7 cellular contexts compared by ENCODE assay signal in genomic region chr1:213015099-213016050, GRCh38. TPM values are rescaled to one million over a fixed set of nuclear protein-coding genes. Genes with fewer than 3 reads are reported as not detected.
DNase-seq lines count a peak whose midpoint lies in the region; ATAC-seq and TF ChIP-seq lines count a peak whose summit lies in the region.

A gene with protein sequence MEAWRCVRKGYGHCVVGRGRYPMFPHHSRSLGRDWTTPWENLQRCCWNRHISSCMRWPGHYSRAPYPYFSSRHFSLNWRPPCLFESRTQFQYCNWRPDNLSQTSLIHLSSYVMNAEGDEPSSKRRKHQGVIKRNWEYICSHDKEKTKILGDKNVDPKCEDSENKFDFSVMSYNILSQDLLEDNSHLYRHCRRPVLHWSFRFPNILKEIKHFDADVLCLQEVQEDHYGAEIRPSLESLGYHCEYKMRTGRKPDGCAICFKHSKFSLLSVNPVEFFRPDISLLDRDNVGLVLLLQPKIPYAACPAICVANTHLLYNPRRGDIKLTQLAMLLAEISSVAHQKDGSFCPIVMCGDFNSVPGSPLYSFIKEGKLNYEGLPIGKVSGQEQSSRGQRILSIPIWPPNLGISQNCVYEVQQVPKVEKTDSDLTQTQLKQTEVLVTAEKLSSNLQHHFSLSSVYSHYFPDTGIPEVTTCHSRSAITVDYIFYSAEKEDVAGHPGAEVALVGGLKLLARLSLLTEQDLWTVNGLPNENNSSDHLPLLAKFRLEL (minus strand): TSS chr1:213015867. CDS start chr1:213015671, 196 bp downstream.

- ATAC-seq in GM18508 (IDR thresholded peaks at IDR 0.05; ENCODE audit: insufficient read depth, unreplicated experiment) (peak; percentile 80), HG03025 (IDR thresholded peaks at IDR 0.05; ENCODE audit: low FRiP score, unreplicated experiment) (peak; percentile 91)

- peaks cover 8% of the 10 kb centered on the region for H3K4me1 ChIP-seq in hepatocyte (ENCODE audit: insufficient read depth)

- H3K9me3 ChIP-seq in hepatocyte (ENCODE audit: low read depth) = no peaks in the 10 kb centered on the region

- peak within 1 kb of the TSS; percentile 86 for H3K27ac ChIP-seq in hepatocyte

- H3K27me3 ChIP-seq in hepatocyte = no peaks in the 10 kb centered on the region

- DNase-seq in NCI-H2081 (lab: John Stamatoyannopoulos, UW) (peak; percentile 97 to 99), T1000 (lab: John Stamatoyannopoulos, UW) (peak; percentile 94), astrocyte of the hippocampus (ENCODE audit: low read depth, low spot score) (peak; percentile 99), hepatocyte (ENCODE audit: low spot score) (peak; percentile 97), renal cortical epithelial cell (ENCODE audit: low read depth) (peak; percentile 96)

- H3K79me2 ChIP-seq in hepatocyte = peaks cover 43% of the 10 kb centered on the region

- no peaks in the 10 kb centered on the region for H4K20me1 ChIP-seq in hepatocyte (ENCODE audit: insufficient read depth, poor library complexity, severe bottlenecking)

- no peaks in the 10 kb centered on the region for H3K9me2 ChIP-seq in hepatocyte (replicated peaks; ENCODE audit: insufficient read depth)

- H2AFZ ChIP-seq in hepatocyte = peak within 1 kb of the TSS; percentile 81

- WGBS in hepatocyte (ENCODE audit: low lambda C conversion rate, missing lambda C conversion rate) = under 1% methylated on average over 45 of the region's 66 CpGs

- H3K4me2 ChIP-seq in hepatocyte = peak within 1 kb of the TSS; percentile 83

- TF ChIP-seq CTCF in hepatocyte (IDR thresholded peaks at IDR 0.05; ENCODE audit: poor library complexity) = no peak

- H3K4me3 ChIP-seq in hepatocyte = peak within 1 kb of the TSS; percentile 50

- H3K36me3 ChIP-seq in hepatocyte (replicated peaks; ENCODE audit: insufficient read depth, low read depth) = no peaks in the 10 kb centered on the region

RNA-seq across cellular contexts. Expression of the gene that starts here (rescaled TPM):
- total RNA-seq in hepatocyte (34.8 and 36.8 TPM in 2 replicates), renal cortical epithelial cell (43.7 and 44.3 TPM in 2 replicates)
- polyA plus RNA-seq in hepatocyte = 11.8 and 12.4 TPM in 2 replicates

Comparison
In these comparisons a context has a peak if more than half of its experiments do, and no peak if none do; other contexts are left out.
1. Peak in every context shown above with its lines: DNase-seq, ATAC-seq, H3K4me3 ChIP-seq and H3K27ac ChIP-seq.